ENCODE assay signal across 8 cellular contexts in genomic region chr18:76496200-76496890, GRCh38. TPM values are rescaled to one million over a fixed set of nuclear protein-coding genes. Genes with fewer than 3 reads are reported as not detected.
A peak's percentile ranks its signal among the peaks of the same experiment; 100 is the strongest.
DNase-seq lines count a peak whose midpoint lies in the region; ATAC-seq and TF ChIP-seq lines count a peak whose summit lies in the region.

No MANE protein-coding gene starts in this region.

- H3K9me2 ChIP-seq in DOHH2 (replicated peaks; ENCODE audit: control insufficient read depth, low read length) (no peaks in the 10 kb centered on the region), neural cell (ENCODE audit: insufficient read depth, low read length) (no peaks in the 10 kb centered on the region)

- TF ChIP-seq CTCF in DOHH2 (IDR thresholded peaks at IDR 0.05; ENCODE audit: low read depth, low read length, poor library complexity, severe bottlenecking) (no peak), fibroblast of mammary gland (conservative IDR thresholded peaks at IDR 0.05; ENCODE audit: control insufficient read depth, insufficient read depth, low read depth, low read length) (no peak), neural cell (IDR thresholded peaks at IDR 0.05; ENCODE audit: poor library complexity, severe bottlenecking) (no peak)
- TF ChIP-seq CTCF in activated CD8-positive, alpha-beta T cell treated with anti-CD3 and anti-CD28 coated beads for 36 hours (IDR thresholded peaks at IDR 0.05): no peak

- no peak for TF ChIP-seq RAD21 in neural cell (conservative IDR thresholded peaks at IDR 0.05)

- H3K27ac Mint-ChIP-seq in activated CD8-positive, alpha-beta T cell treated with anti-CD3 and anti-CD28 coated beads for 36 hours: no peak overlapping the region

- peak overlapping the region; percentile 74 for H3K4me3 Mint-ChIP-seq in activated CD8-positive, alpha-beta T cell treated with anti-CD3 and anti-CD28 coated beads for 36 hours

- H2AFZ ChIP-seq in neural cell (ENCODE audit: low read depth, low read length): no peak overlapping the region

- peak overlapping the region; percentile 70 for H3K4me3 ChIP-seq in DOHH2 (ENCODE audit: low read length)
- H3K4me3 ChIP-seq in fibroblast of mammary gland (ENCODE audit: control insufficient read depth, low read depth, low read length): peak overlapping the region; percentile 76
- peak overlapping the region; percentile 93 for H3K4me3 ChIP-seq in neural cell (ENCODE audit: low read length)

- H3K79me2 ChIP-seq in DOHH2 (ENCODE audit: control insufficient read depth, low read length) (peaks cover 32% of the 10 kb centered on the region), neural cell (replicated peaks; ENCODE audit: insufficient read depth, low read length) (peaks cover 6% of the 10 kb centered on the region)

- H3K4me1 Mint-ChIP-seq in activated CD8-positive, alpha-beta T cell treated with anti-CD3 and anti-CD28 coated beads for 36 hours (ENCODE audit: low read depth): peaks cover 15% of the 10 kb centered on the region

- H3K27me3 ChIP-seq in DOHH2 (ENCODE audit: control insufficient read depth, low read length) (no peaks in the 10 kb centered on the region), neural cell (ENCODE audit: insufficient read depth, low read depth, low read length) (no peaks in the 10 kb centered on the region)

- intact Hi-C loops in activated CD8-positive, alpha-beta T cell treated with anti-CD3 and anti-CD28 coated beads for 36 hours (cut with micrococcal nuclease): no loop called here

- no peak overlapping the region for H3K9ac ChIP-seq in neural cell (ENCODE audit: low read length)

- peaks cover 3% of the 10 kb centered on the region for H3K36me3 Mint-ChIP-seq in activated CD8-positive, alpha-beta T cell treated with anti-CD3 and anti-CD28 coated beads for 36 hours (ENCODE audit: low read depth)

- peaks cover 36% of the 10 kb centered on the region for H3K27me3 Mint-ChIP-seq in activated CD8-positive, alpha-beta T cell treated with anti-CD3 and anti-CD28 coated beads for 36 hours

- DNase-seq in NCI-H1930 (lab: John Stamatoyannopoulos, UW) (peak; percentile 66 to 75), fibroblast of mammary gland (ENCODE audit: low read depth) (peak; percentile 83), GM19238 (ENCODE audit: insufficient read length, low spot score) (no peak), cortex of kidney (lab: John Stamatoyannopoulos, UW) (no peak)
- DNase-seq in activated CD8-positive, alpha-beta T cell treated with anti-CD3 and anti-CD28 coated beads for 36 hours: peak; percentile 58

- no peaks in the 10 kb centered on the region for H3K9me3 ChIP-seq in DOHH2 (ENCODE audit: control insufficient read depth, insufficient read depth, low read length)
- H3K9me3 ChIP-seq in neural cell (ENCODE audit: low read length): no peaks in the 10 kb centered on the region

- H3F3A ChIP-seq in DOHH2 (ENCODE audit: control insufficient read depth, insufficient read depth): peaks cover 34% of the 10 kb centered on the region
- H3F3A ChIP-seq in neural cell (ENCODE audit: insufficient read depth, low read length, poor library complexity, severe bottlenecking): peaks cover 4% of the 10 kb centered on the region

- POLR2A ChIA-PET in activated CD8-positive, alpha-beta T cell treated with anti-CD3 and anti-CD28 coated beads for 36 hours (lab: Charles Lee): no interaction called here

- ATAC-seq in activated CD8-positive, alpha-beta T cell treated with anti-CD3 and anti-CD28 coated beads for 36 hours: no peak
- no peak for ATAC-seq in HG03139 (IDR thresholded peaks at IDR 0.05; ENCODE audit: unreplicated experiment)

- no peaks in the 10 kb centered on the region for H3K9me3 Mint-ChIP-seq in activated CD8-positive, alpha-beta T cell treated with anti-CD3 and anti-CD28 coated beads for 36 hours

- H3K36me3 ChIP-seq in DOHH2 (ENCODE audit: control insufficient read depth, low read length): no peaks in the 10 kb centered on the region
- no peaks in the 10 kb centered on the region for H3K36me3 ChIP-seq in neural cell (ENCODE audit: insufficient read depth, low read length)

- TF ChIP-seq EP300 in neural cell (conservative IDR thresholded peaks at IDR 0.05; ENCODE audit: poor library complexity, severe bottlenecking): no peak

- peaks cover 49% of the 10 kb centered on the region for H3K4me1 ChIP-seq in DOHH2 (ENCODE audit: control insufficient read depth, low read length)

- H4K20me1 ChIP-seq in DOHH2 (ENCODE audit: control insufficient read depth, insufficient read depth, low read depth, low read length) (no peaks in the 10 kb centered on the region), neural cell (ENCODE audit: insufficient read depth) (no peaks in the 10 kb centered on the region)

- CTCF ChIA-PET in activated CD8-positive, alpha-beta T cell treated with anti-CD3 and anti-CD28 coated beads for 36 hours (lab: Charles Lee): no interaction called here

- peak overlapping the region; percentile 88 for H3K27ac ChIP-seq in DOHH2 (ENCODE audit: low read depth, low read length)
- H3K27ac ChIP-seq in neural cell (ENCODE audit: low read length): no peak overlapping the region

- peak overlapping the region; percentile 73 for H3K4me2 ChIP-seq in DOHH2 (ENCODE audit: low read length)
- H3K4me2 ChIP-seq in neural cell (ENCODE audit: low read length): no peak overlapping the region

TF ChIP-seq in neural cell, 6 proteins besides CTCF, POLR2A, EP300 and RAD21:
- TF ChIP-seq POLR2AphosphoS5 (IDR thresholded peaks at IDR 0.05) (no peak), SMC3 (conservative IDR thresholded peaks at IDR 0.05; ENCODE audit: poor library complexity) (no peak), EZH2 (IDR thresholded peaks at IDR 0.05; ENCODE audit: borderline replicate concordance, insufficient read depth, low read length, poor library complexity, severe bottlenecking) (no peak), REST (IDR thresholded peaks at IDR 0.05; ENCODE audit: borderline replicate concordance) (no peak), MXI1 (conservative IDR thresholded peaks at IDR 0.05; ENCODE audit: poor library complexity, severe bottlenecking) (no peak), TAF1 (IDR thresholded peaks at IDR 0.05; ENCODE audit: low read depth) (no peak)

RNA-seq across cellular contexts. Expression of gene ZNF516, which starts 1.3 kb away (rescaled TPM):
- 10 to 100 TPM in 1 of 2 experiments, 1 to 10 TPM in 1; 7.0 to 10.5 TPM for total RNA-seq in activated CD8-positive, alpha-beta T cell treated with anti-CD3 and anti-CD28 coated beads for 36 hours
- 8.3 and 11.5 TPM in 2 replicates for polyA plus RNA-seq in neural cell
- polyA minus RNA-seq in neural cell: 33.2 and 39.4 TPM in 2 replicates

Comparison
In these comparisons a context has a peak if more than half of its experiments do, and no peak if none do; other contexts are left out.
1. DNase-seq: peak in NCI-H1930 (2 of 2), activated CD8-positive, alpha-beta T cell treated with anti-CD3 and anti-CD28 coated beads for 36 hours (single experiment) and fibroblast of mammary gland (single experiment); none in GM19238 (single experiment) and cortex of kidney (single experiment).
2. Peak in every context shown above with its lines, with median percentiles within 50 percentile points of each other: H3K4me3 ChIP-seq.